14 cellular contexts compared by ENCODE assay signal in genomic region chr7:113797420-113797995, GRCh38.
DNase-seq lines count a peak whose midpoint lies in the region; ATAC-seq and TF ChIP-seq lines count a peak whose summit lies in the region.
"Had no signal": no experiment of that assay in that cellular context is flagged by ENCODE, and none has a peak within 500 bp of the region (broad histone marks: within the 10 kb centered on the region; RNA-seq: fewer than 3 reads in every experiment).

No MANE protein-coding gene starts in this region.

- H2AFZ ChIP-seq in ACC112 (ENCODE audit: low read length, unreplicated experiment), result no peak overlapping the region
- H2AFZ ChIP-seq: PC-9 had no signal

- no peaks in the 10 kb centered on the region for H3K27me3 ChIP-seq in ACC112 (ENCODE audit: insufficient read depth, low read length)
- H3K27me3 ChIP-seq in psoas muscle (ENCODE audit: insufficient read depth in 3 of 3, low read length in 2 of 3), result no peaks in the 10 kb centered on the region

- no peak for TF ChIP-seq CTCF in psoas muscle (IDR thresholded peaks at IDR 0.05)

- H3K9me3 ChIP-seq in psoas muscle, result no peaks in the 10 kb centered on the region

- intact Hi-C loops in psoas muscle (cut with DNase I), result no loop called here

- H3K27ac ChIP-seq in ACC112 (ENCODE audit: low read depth, low read length) (peak overlapping the region; percentile 87), psoas muscle (no peak overlapping the region)
- H3K27ac ChIP-seq: PC-9 had no signal

- no peak for ATAC-seq in HG03432 (IDR thresholded peaks at IDR 0.05; ENCODE audit: unreplicated experiment)
- ATAC-seq in psoas muscle, result no peak
- ATAC-seq in GM21529 (IDR thresholded peaks at IDR 0.05; ENCODE audit: unreplicated experiment), result no peak
- ATAC-seq: Right ventricle myocardium inferior, T-helper 17 cell had no signal

- H3K4me3 ChIP-seq in ACC112 (ENCODE audit: low read depth, low read length) (no peak overlapping the region), psoas muscle (no peak overlapping the region)
- H3K4me3 ChIP-seq: PC-9 had no signal

- 58 to 75% (median 61%) methylated on average over 2 of the region's 2 CpGs for WGBS in psoas muscle, 3 donors

- peak; percentile 31 for DNase-seq in DMS53 treated with DMSO at 0.1 percent for 48 hours (lab: John Stamatoyannopoulos, UW; ENCODE audit: unreplicated experiment)
- peak; percentile 24 for DNase-seq in NCI-H69 (lab: John Stamatoyannopoulos, UW)
- DNase-seq in dermis microvascular lymphatic vessel endothelial cell (ENCODE audit: low read depth in 2 of 2), result peak; percentile 52 to 76
- no peak for DNase-seq in DMS 273 (lab: John Stamatoyannopoulos, UW; ENCODE audit: unreplicated experiment)
- DNase-seq in psoas muscle, result no peak
- DNase-seq: CD4-positive, alpha-beta memory T cell; H9; NCI-H1694; PC-9; T-helper 17 cell had no signal

- H3K36me3 ChIP-seq in ACC112 (ENCODE audit: insufficient read depth, low read length) (no peaks in the 10 kb centered on the region), psoas muscle (ENCODE audit: insufficient read depth in 1 of 2, low read depth in 1 of 2) (no peaks in the 10 kb centered on the region)

- H3K79me2 ChIP-seq in ACC112 (ENCODE audit: control insufficient read depth, insufficient read depth, low read length, unreplicated experiment), result no peaks in the 10 kb centered on the region

- H3K4me1 ChIP-seq in ACC112 (ENCODE audit: control insufficient read depth, insufficient read depth, low read length, unreplicated experiment) (peaks cover 30% of the 10 kb centered on the region), psoas muscle (peaks cover 8% of the 10 kb centered on the region)

Comparison
In these comparisons a context has a peak if more than half of its experiments do, and no peak if none do; other contexts are left out.
1. DNase-seq: peak in DMS53 treated with DMSO at 0.1 percent for 48 hours (single experiment), NCI-H69 (single experiment) and dermis microvascular lymphatic vessel endothelial cell (2 of 2); none in DMS 273 (single experiment) and psoas muscle (0 of 2).